Comparison of ENCODE assay signal across 10 cellular contexts in genomic region chr17:60639019-60639330, GRCh38. TPM values are rescaled to one million over a fixed set of nuclear protein-coding genes. Genes with fewer than 3 reads are reported as not detected.
DNase-seq lines count a peak whose midpoint lies in the region; ATAC-seq, FAIRE-seq and TF ChIP-seq lines count a peak whose summit lies in the region.
"Had no signal": no experiment of that assay in that cellular context is flagged by ENCODE, and none has a peak within 500 bp of the region (broad histone marks: within the 10 kb centered on the region; RNA-seq: fewer than 3 reads in every experiment).

No MANE protein-coding gene starts in this region.

- no peaks in the 10 kb centered on the region for H3K9me3 ChIP-seq in left ventricle myocardium inferior (replicated peaks)
- H3K9me3 ChIP-seq in right atrium auricular region, result no peaks in the 10 kb centered on the region
- no peaks in the 10 kb centered on the region for H3K9me3 ChIP-seq in OCI-LY7 (ENCODE audit: low read length)
- H3K9me3 ChIP-seq in small intestine (ENCODE audit: control insufficient read depth, low read depth), result no peaks in the 10 kb centered on the region
- H3K9me3 ChIP-seq in HAP-1, result no peaks in the 10 kb centered on the region

- DNase-seq in left ventricle myocardium inferior, result no peak
- DNase-seq in right atrium auricular region (ENCODE audit: low spot score), result no peak
- DNase-seq in OCI-LY7 (ENCODE audit: low spot score), result no peak
- no peak for DNase-seq in WTC11 (ENCODE audit: low spot score)
- DNase-seq in neural crest cell (ENCODE audit: low read depth, low spot score), result no peak
- DNase-seq in substantia nigra (lab: John Stamatoyannopoulos, UW), result no peak
- no peak for DNase-seq in small intestine
- no peak for DNase-seq in HAP-1 (ENCODE audit: low spot score in 2 of 2)

- H3K79me2 ChIP-seq in OCI-LY7 (ENCODE audit: insufficient read depth, low read depth, low read length), result peaks cover 8% of the 10 kb centered on the region; the same call in 1 of the 2 replicates

- no peak overlapping the region for H3K27ac Mint-ChIP-seq in WTC11
- H3K27ac Mint-ChIP-seq in neural crest cell (ENCODE audit: unreplicated experiment), result no peak overlapping the region

- H3K36me3 Mint-ChIP-seq in WTC11 (peaks cover 15% of the 10 kb centered on the region), neural crest cell (ENCODE audit: low read depth) (no peaks in the 10 kb centered on the region)

- no peak overlapping the region for H2AFZ ChIP-seq in OCI-LY7 (ENCODE audit: low read length)

- in situ Hi-C loops in HAP-1 (cut with MboI; ENCODE audit: low sequenced_read_pairs), result loop anchor here (25.0 kb wide), 1 partner anchor 502 kb away; the partner anchor contains the start of gene CA4

- no peak overlapping the region for H3K4me3 ChIP-seq in left ventricle myocardium inferior
- H3K4me3 ChIP-seq in right atrium auricular region, result no peak overlapping the region
- H3K4me3 ChIP-seq in OCI-LY7 (ENCODE audit: low read depth, low read length, poor library complexity, severe bottlenecking), result no peak overlapping the region
- no peak overlapping the region for H3K4me3 ChIP-seq in small intestine (ENCODE audit: low read depth in 1 of 2, low read length in 2 of 2)
- H3K4me3 ChIP-seq in HAP-1, result no peak overlapping the region

- TF ChIP-seq CTCF in left ventricle myocardium inferior (IDR thresholded peaks at IDR 0.05; ENCODE audit: borderline replicate concordance), result peak; percentile 3
- no peak for TF ChIP-seq CTCF in right atrium auricular region (IDR thresholded peaks at IDR 0.05)
- TF ChIP-seq CTCF in OCI-LY7 (conservative IDR thresholded peaks at IDR 0.05; ENCODE audit: low read length), result peak; percentile 12; the same call in 1 of the 2 replicates
- TF ChIP-seq CTCF in WTC11 (IDR thresholded peaks at IDR 0.05), result peak; percentile 15; the same call in 1 of the 2 replicates
- TF ChIP-seq CTCF in neural crest cell (conservative IDR thresholded peaks at IDR 0.05), result peak; percentile 2

- H3K4me1 ChIP-seq in left ventricle myocardium inferior (peaks cover 26% of the 10 kb centered on the region), right atrium auricular region (no peaks in the 10 kb centered on the region), OCI-LY7 (ENCODE audit: insufficient read depth, low read length, poor library complexity, severe bottlenecking) (no peaks in the 10 kb centered on the region), small intestine (ENCODE audit: control insufficient read depth in 2 of 2, insufficient read depth in 1 of 2, low read depth in 1 of 2, low read length in 1 of 2) (no peaks in the 10 kb centered on the region), HAP-1 (peaks cover 6% of the 10 kb centered on the region)

- ATAC-seq in WTC11, result no peak

- FAIRE-seq in small intestine (lab: Jason Lieb, UNC), result no peak
- FAIRE-seq: D721Med had no signal

- CTCF ChIA-PET in OCI-LY7 (lab: Charles Lee; ENCODE audit: unreplicated experiment), result no interaction called here
- CTCF ChIA-PET in WTC11 (lab: Charles Lee), result interaction anchor here (0.6 to 2.7 kb wide), 4 partner anchors 22 to 49 kb away, joined by 3 to 8 read pairs (median 4); no protein-coding TSS in a partner anchor

- BruUV-seq in OCI-LY7 (replicated peaks; lab: Mats Ljungman, UMichigan), result no TSS peak

- 75 to 83% (median 79%) methylated on average over 4 of the region's 4 CpGs for WGBS in small intestine, 3 donors

- peaks cover 12% of the 10 kb centered on the region; the same call in 1 of the 2 replicates for H4K20me1 ChIP-seq in OCI-LY7 (ENCODE audit: insufficient read depth, low read length)

- H3K4me3 Mint-ChIP-seq in WTC11, result no peak overlapping the region
- H3K4me3 Mint-ChIP-seq in neural crest cell, result no peak overlapping the region

- no peak overlapping the region for H3K4me2 ChIP-seq in OCI-LY7 (ENCODE audit: low read length)

- intact Hi-C loops in left ventricle myocardium inferior (cut with micrococcal nuclease) (loop anchor here (10.0 kb wide), 1 partner anchor 64 kb away; no protein-coding TSS in a partner anchor), OCI-LY7 (cut with micrococcal nuclease; ENCODE audit: unreplicated experiment) (loop anchor here (5.0 to 10.0 kb wide), 3 partner anchors 37 to 217 kb away; partner anchors contain the start of genes CHCT1 and PPM1D)

- H3K9me2 ChIP-seq in OCI-LY7 (ENCODE audit: insufficient read depth, low read length), result no peaks in the 10 kb centered on the region

- H3K9me3 Mint-ChIP-seq in WTC11 (no peaks in the 10 kb centered on the region), neural crest cell (no peaks in the 10 kb centered on the region)

- H3K36me3 ChIP-seq in left ventricle myocardium inferior (peaks cover 32% of the 10 kb centered on the region), right atrium auricular region (peaks cover 25% of the 10 kb centered on the region), OCI-LY7 (ENCODE audit: insufficient read depth, low read length) (peaks cover 52% of the 10 kb centered on the region), small intestine (ENCODE audit: control insufficient read depth in 2 of 2, insufficient read depth in 2 of 2, low read length in 2 of 2) (peaks cover 6 to 10% of the 10 kb centered on the region in 2 donors), HAP-1 (replicated peaks) (peaks cover 20% of the 10 kb centered on the region)

- no peaks in the 10 kb centered on the region for H3K27me3 ChIP-seq in left ventricle myocardium inferior (ENCODE audit: low read depth)
- H3K27me3 ChIP-seq in right atrium auricular region, result no peaks in the 10 kb centered on the region
- no peaks in the 10 kb centered on the region for H3K27me3 ChIP-seq in small intestine (ENCODE audit: control insufficient read depth in 2 of 2, insufficient read depth in 2 of 2, low read length in 2 of 2)
- no peaks in the 10 kb centered on the region for H3K27me3 ChIP-seq in HAP-1 (ENCODE audit: low read depth)

- no peaks in the 10 kb centered on the region for H3K27me3 Mint-ChIP-seq in WTC11 (ENCODE audit: low read depth)
- no peaks in the 10 kb centered on the region for H3K27me3 Mint-ChIP-seq in neural crest cell (ENCODE audit: low read depth)

- H3K27ac ChIP-seq in left ventricle myocardium inferior (replicated peaks), result no peak overlapping the region
- no peak overlapping the region for H3K27ac ChIP-seq in right atrium auricular region
- H3K27ac ChIP-seq in OCI-LY7 (ENCODE audit: low read depth, low read length, poor library complexity, severe bottlenecking), result no peak overlapping the region
- H3K27ac ChIP-seq in substantia nigra (ENCODE audit: low read depth, low read length, poor library complexity, severe bottlenecking), result no peak overlapping the region
- H3K27ac ChIP-seq in small intestine (ENCODE audit: low read depth in 1 of 2, low read length in 1 of 2), result no peak overlapping the region
- H3K27ac ChIP-seq: HL-60 had no signal

- H3K4me1 Mint-ChIP-seq in WTC11 (peaks cover 5% of the 10 kb centered on the region), neural crest cell (peaks cover 6% of the 10 kb centered on the region)

- POLR2A ChIA-PET in OCI-LY7 (lab: Charles Lee) (no interaction called here), WTC11 (lab: Charles Lee) (no interaction called here)

TF ChIP-seq in WTC11, 78 proteins besides CTCF, POLR2A, EP300 and RAD21 (continues in another document):
- TF ChIP-seq SP1 (CRISPR knock-in tag; conservative IDR thresholded peaks at IDR 0.05) (no peak), ZNF416 (CRISPR knock-in tag; IDR thresholded peaks at IDR 0.05) (no peak), IRF2 (CRISPR knock-in tag; IDR thresholded peaks at IDR 0.05; ENCODE audit: borderline replicate concordance, low read depth) (no peak), JUN (CRISPR knock-in tag; IDR thresholded peaks at IDR 0.05) (no peak), TEAD1 (CRISPR knock-in tag; IDR thresholded peaks at IDR 0.05) (no peak), CBFB (CRISPR knock-in tag; IDR thresholded peaks at IDR 0.05; ENCODE audit: low read depth) (no peak), FOXP1 (CRISPR knock-in tag; IDR thresholded peaks at IDR 0.05; ENCODE audit: borderline replicate concordance) (no peak), TCF7 (CRISPR knock-in tag; IDR thresholded peaks at IDR 0.05; ENCODE audit: low read depth) (no peak), SMAD4 (CRISPR knock-in tag; IDR thresholded peaks at IDR 0.05) (no peak)
- TF ChIP-seq, protein P1, sequence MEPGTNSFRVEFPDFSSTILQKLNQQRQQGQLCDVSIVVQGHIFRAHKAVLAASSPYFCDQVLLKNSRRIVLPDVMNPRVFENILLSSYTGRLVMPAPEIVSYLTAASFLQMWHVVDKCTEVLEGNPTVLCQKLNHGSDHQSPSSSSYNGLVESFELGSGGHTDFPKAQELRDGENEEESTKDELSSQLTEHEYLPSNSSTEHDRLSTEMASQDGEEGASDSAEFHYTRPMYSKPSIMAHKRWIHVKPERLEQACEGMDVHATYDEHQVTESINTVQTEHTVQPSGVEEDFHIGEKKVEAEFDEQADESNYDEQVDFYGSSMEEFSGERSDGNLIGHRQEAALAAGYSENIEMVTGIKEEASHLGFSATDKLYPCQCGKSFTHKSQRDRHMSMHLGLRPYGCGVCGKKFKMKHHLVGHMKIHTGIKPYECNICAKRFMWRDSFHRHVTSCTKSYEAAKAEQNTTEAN (CRISPR knock-in tag; IDR thresholded peaks at IDR 0.05), result no peak
- TF ChIP-seq, protein P2, sequence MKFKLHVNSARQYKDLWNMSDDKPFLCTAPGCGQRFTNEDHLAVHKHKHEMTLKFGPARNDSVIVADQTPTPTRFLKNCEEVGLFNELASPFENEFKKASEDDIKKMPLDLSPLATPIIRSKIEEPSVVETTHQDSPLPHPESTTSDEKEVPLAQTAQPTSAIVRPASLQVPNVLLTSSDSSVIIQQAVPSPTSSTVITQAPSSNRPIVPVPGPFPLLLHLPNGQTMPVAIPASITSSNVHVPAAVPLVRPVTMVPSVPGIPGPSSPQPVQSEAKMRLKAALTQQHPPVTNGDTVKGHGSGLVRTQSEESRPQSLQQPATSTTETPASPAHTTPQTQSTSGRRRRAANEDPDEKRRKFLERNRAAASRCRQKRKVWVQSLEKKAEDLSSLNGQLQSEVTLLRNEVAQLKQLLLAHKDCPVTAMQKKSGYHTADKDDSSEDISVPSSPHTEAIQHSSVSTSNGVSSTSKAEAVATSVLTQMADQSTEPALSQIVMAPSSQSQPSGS (CRISPR knock-in tag; IDR thresholded peaks at IDR 0.05; ENCODE audit: borderline replicate concordance, low read depth), result no peak

RNA-seq across cellular contexts. Expression of gene BCAS3, which starts 38.7 kb away (rescaled TPM):
- 16.5 TPM for total RNA-seq in left ventricle myocardium inferior
- total RNA-seq in right atrium auricular region, result 10 to 100 TPM; 12.0 to 15.6 TPM
- total RNA-seq in OCI-LY7 (2014; rRNA removed; shearing (Covaris generic)), result 12.1 and 13.4 TPM in 2 replicates
- 14.5 and 17.1 TPM in 2 replicates for total RNA-seq in OCI-LY7 (2022)
- total RNA-seq in WTC11 (2021), result 15.5 to 19.8 TPM (median 17.8 TPM) in 3 replicates
- total RNA-seq in neural crest cell, result 30.0 and 30.5 TPM in 2 replicates
- polyA plus RNA-seq in small intestine, result 1 to 10 TPM; 4.4 to 4.9 (median 4.7) TPM

RNA-seq across cellular contexts. Expression of gene PPM1D, which starts 39.0 kb away (rescaled TPM):
- total RNA-seq in left ventricle myocardium inferior (6.8 TPM), right atrium auricular region (1 to 10 TPM; 5.0 to 7.6 TPM), OCI-LY7 (2022) (16.4 and 16.5 TPM in 2 replicates), WTC11 (2021) (16.5 to 20.4 TPM (median 17.0 TPM) in 3 replicates), neural crest cell (21.9 and 23.8 TPM in 2 replicates)
- 9.1 and 14.2 TPM in 2 replicates for total RNA-seq in OCI-LY7 (2014; rRNA removed; shearing (Covaris generic))
- polyA plus RNA-seq in small intestine, result 1 to 10 TPM; 3.8 to 5.8 (median 5.5) TPM

Comparison
In these comparisons a context has a peak if more than half of its experiments do, and no peak if none do; other contexts are left out.
1. CTCF ChIP-seq: peak in left ventricle myocardium inferior (single experiment), OCI-LY7 (single experiment), WTC11 (single experiment) and neural crest cell (single experiment); none in right atrium auricular region (0 of 2).